ENCODE assay signal across 15 cellular contexts in the genomic region with DNA sequence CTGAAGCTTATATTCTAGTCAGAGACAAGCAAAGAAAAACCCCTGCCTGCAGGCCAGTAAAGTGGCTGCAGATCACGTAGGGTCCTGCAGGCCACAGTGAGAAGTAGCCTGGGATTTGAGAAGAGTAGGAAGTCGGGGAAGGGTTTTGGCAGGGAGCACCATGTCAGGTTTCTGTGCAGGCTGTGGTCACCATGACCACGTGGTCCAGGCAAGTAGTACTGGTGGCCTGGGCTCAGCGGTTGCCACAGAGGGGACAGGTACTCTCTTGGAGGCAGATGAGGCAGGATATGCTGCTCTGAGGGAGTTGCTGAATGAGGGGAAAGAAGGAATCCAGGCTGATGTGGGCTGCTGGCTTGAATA. TPM values are rescaled to one million over a fixed set of nuclear protein-coding genes. Genes with fewer than 3 reads are reported as not detected.
DNase-seq lines count a peak whose midpoint lies in the region; ATAC-seq, FAIRE-seq and TF ChIP-seq lines count a peak whose summit lies in the region.
"Had no signal": no experiment of that assay in that cellular context is flagged by ENCODE, and none has a peak within 500 bp of the region (broad histone marks: within the 10 kb centered on the region; RNA-seq: fewer than 3 reads in every experiment).

No MANE protein-coding gene starts in this region.

- TF ChIP-seq RAD21 in GM12878 (IDR thresholded peaks at IDR 0.05; ENCODE audit: insufficient read depth, low read depth, low read length), result no peak

- CTCF ChIA-PET in GM12878 (lab: Yijun Ruan, JAX), result interaction anchor here (1.4 to 1.5 kb wide), 2 partner anchors 15 to 19 kb away, joined by 5 to 7 read pairs; no protein-coding TSS in a partner anchor

- H3K27me3 ChIP-seq in HL-60 (ENCODE audit: insufficient read depth, poor library complexity, severe bottlenecking), result no peaks in the 10 kb centered on the region
- H3K27me3 ChIP-seq in GM12878 (replicated peaks in 1 of 2; ENCODE audit: control insufficient read depth in 2 of 2, insufficient read depth in 2 of 2, low read length in 1 of 2), result no peaks in the 10 kb centered on the region
- H3K27me3 ChIP-seq: gastroesophageal sphincter, thyroid gland had no signal

- H3K9me3 Mint-ChIP-seq in T-helper 1 cell treated with Interleukin-12 subunit alpha and Interleukin-12 subunit beta and Interleukin-4 antibody, amounts not matched to agents 30 μg/mL and 1 μg/mL, for 36 hours, result no peaks in the 10 kb centered on the region
- no peaks in the 10 kb centered on the region for H3K9me3 Mint-ChIP-seq in nephron

- no peaks in the 10 kb centered on the region for H4K20me1 ChIP-seq in GM12878 (ENCODE audit: control insufficient read depth, insufficient read depth)

- no peak overlapping the region for H3K4me3 Mint-ChIP-seq in T-helper 1 cell treated with Interleukin-12 subunit alpha and Interleukin-12 subunit beta and Interleukin-4 antibody, amounts not matched to agents 30 μg/mL and 1 μg/mL, for 36 hours
- H3K4me3 Mint-ChIP-seq in nephron, result no peak overlapping the region

- H3K36me3 ChIP-seq in GM12878 (ENCODE audit: control insufficient read depth in 2 of 2, insufficient read depth in 2 of 2, low read length in 1 of 2), result peaks cover 25 to 38% of the 10 kb centered on the region in 2 experiments; a peak in 3 of 4 replicates

- peaks cover 16% of the 10 kb centered on the region for H3K4me1 ChIP-seq in GM12878 (ENCODE audit: control insufficient read depth, insufficient read depth, low read length)

- H3K27ac ChIP-seq in HL-60 (replicated peaks) (peak overlapping the region; percentile 0), GM12878 (ENCODE audit: control insufficient read depth, insufficient read depth) (peak overlapping the region; percentile 33; the same call in 1 of the 2 replicates)
- H3K27ac ChIP-seq: gastroesophageal sphincter, GM23248 had no signal

- ATAC-seq in GM12878 (no peak), HG02938 (IDR thresholded peaks at IDR 0.05; ENCODE audit: unreplicated experiment) (no peak), GM19351 (IDR thresholded peaks at IDR 0.05; ENCODE audit: unreplicated experiment) (no peak)

- no peak for TF ChIP-seq CTCF in HL-60 (IDR thresholded peaks at IDR 0.05; ENCODE audit: insufficient read depth, low read length)
- TF ChIP-seq CTCF in GM12878 (IDR thresholded peaks at IDR 0.05 in 2 of 3, conservative IDR thresholded peaks at IDR 0.05 in 1 of 3; ENCODE audit: control insufficient read depth in 2 of 3, extremely low read depth in 1 of 3, insufficient read depth in 1 of 3, low read depth in 3 of 3, low read length in 3 of 3), result no peak
- no peak for TF ChIP-seq CTCF in nephron (IDR thresholded peaks at IDR 0.05; ENCODE audit: unreplicated experiment in 3 of 3)

- peaks cover 32% of the 10 kb centered on the region for H3K36me3 Mint-ChIP-seq in T-helper 1 cell treated with Interleukin-12 subunit alpha and Interleukin-12 subunit beta and Interleukin-4 antibody, amounts not matched to agents 30 μg/mL and 1 μg/mL, for 36 hours (ENCODE audit: low read depth)
- H3K36me3 Mint-ChIP-seq in nephron (ENCODE audit: low read depth), result peaks cover 14% of the 10 kb centered on the region

- H3K4me3 ChIP-seq in HL-60 (replicated peaks; ENCODE audit: insufficient read depth, low read length), result no peak overlapping the region
- H3K4me3 ChIP-seq in GM12878, result no peak overlapping the region
- H3K4me3 ChIP-seq: gastroesophageal sphincter, GM23248, thyroid gland had no signal

- H3K27me3 Mint-ChIP-seq in T-helper 1 cell treated with Interleukin-12 subunit alpha and Interleukin-12 subunit beta and Interleukin-4 antibody, amounts not matched to agents 30 μg/mL and 1 μg/mL, for 36 hours (ENCODE audit: low read depth), result no peaks in the 10 kb centered on the region
- H3K27me3 Mint-ChIP-seq in nephron (ENCODE audit: low read depth), result no peaks in the 10 kb centered on the region

- no peaks in the 10 kb centered on the region for H3K79me2 ChIP-seq in GM12878 (ENCODE audit: control insufficient read depth, insufficient read depth, low read length)

- peak; percentile 43; the same call in 1 of the 2 replicates for TF ChIP-seq POLR2A in GM12878 (IDR thresholded peaks at IDR 0.05; ENCODE audit: low read depth, low read length)

- H3K4me1 Mint-ChIP-seq in T-helper 1 cell treated with Interleukin-12 subunit alpha and Interleukin-12 subunit beta and Interleukin-4 antibody, amounts not matched to agents 30 μg/mL and 1 μg/mL, for 36 hours (ENCODE audit: low read depth), result peaks cover 13% of the 10 kb centered on the region
- peaks cover 24% of the 10 kb centered on the region for H3K4me1 Mint-ChIP-seq in nephron

- no peak overlapping the region for H3K4me2 ChIP-seq in GM12878 (ENCODE audit: control insufficient read depth, insufficient read depth)

- WGBS in GM12878 (ENCODE audit: insufficient coverage, insufficient replicate concordance, low lambda C conversion rate, missing lambda C conversion rate), result 59% methylated on average over 4 of the region's 4 CpGs

- H3K9ac ChIP-seq in GM12878 (ENCODE audit: control insufficient read depth, insufficient read depth, low read length), result no peak overlapping the region
- H3K9ac ChIP-seq: GM23248 had no signal

- SMC1A ChIA-PET in GM12878 (lab: Charles Lee; ENCODE audit: uncharacterized antibody, unreplicated experiment), result interaction anchor here (0.6 kb wide), 1 partner anchor 44 kb away, joined by 3 read pairs; no protein-coding TSS in a partner anchor

- no peak for FAIRE-seq in GM12878 (lab: Jason Lieb, UNC)
- FAIRE-seq: HTR-8/SVneo had no signal

- intact Hi-C loops in GM12878 (cut with micrococcal nuclease; ENCODE audit: unreplicated experiment), result no loop called here

- BruUV-seq in GM12878 (replicated peaks; lab: Mats Ljungman, UMichigan), result no TSS peak

- in situ Hi-C loops in GM12878 (cut with MboI), result no loop called here

- DNase-seq in T-helper 1 cell (no peak), HL-60 (ENCODE audit: low read depth in 1 of 2, low spot score in 1 of 2) (peak in 1 of 2 experiments; percentile 35), GM12878 (ENCODE audit: low read depth, low spot score) (no peak), UCSD-AML1 (lab: John Stamatoyannopoulos, UW; ENCODE audit: unreplicated experiment) (no peak)
- DNase-seq: DMS153, GM23248, kidney glomerular epithelial cell, NCI-H446 treated with DMSO at 0.1 percent for 48 hours, thyroid gland had no signal

- POLR2A ChIA-PET in GM12878 (lab: Charles Lee), result no interaction called here

- no peaks in the 10 kb centered on the region for H3K9me3 ChIP-seq in GM12878 (replicated peaks; ENCODE audit: control insufficient read depth, insufficient read depth, low read length)
- H3K9me3 ChIP-seq: gastroesophageal sphincter, thyroid gland had no signal

- RAD21 ChIA-PET in GM12878 (lab: Charles Lee; ENCODE audit: unreplicated experiment), result interaction anchor here (1.4 kb wide), 1 partner anchor 15 kb away, joined by 8 read pairs; no protein-coding TSS in a partner anchor

- H3K27ac Mint-ChIP-seq in T-helper 1 cell treated with Interleukin-12 subunit alpha and Interleukin-12 subunit beta and Interleukin-4 antibody, amounts not matched to agents 30 μg/mL and 1 μg/mL, for 36 hours, result peak overlapping the region; percentile 80
- H3K27ac Mint-ChIP-seq in nephron, result peak overlapping the region in 2 of 3 experiments; percentile 65 to 73

- no peak overlapping the region for H2AFZ ChIP-seq in GM12878 (ENCODE audit: control insufficient read depth, low read depth, low read length)
- H2AFZ ChIP-seq: GM23248 had no signal

- TF ChIP-seq EP300 in GM12878 (IDR thresholded peaks at IDR 0.05; ENCODE audit: borderline replicate concordance in 1 of 2, control insufficient read depth in 1 of 2, low read depth in 2 of 2, low read length in 2 of 2), result no peak

TF ChIP-seq in GM12878, 131 proteins besides CTCF, POLR2A, EP300 and RAD21:
- TF ChIP-seq, protein P1, sequence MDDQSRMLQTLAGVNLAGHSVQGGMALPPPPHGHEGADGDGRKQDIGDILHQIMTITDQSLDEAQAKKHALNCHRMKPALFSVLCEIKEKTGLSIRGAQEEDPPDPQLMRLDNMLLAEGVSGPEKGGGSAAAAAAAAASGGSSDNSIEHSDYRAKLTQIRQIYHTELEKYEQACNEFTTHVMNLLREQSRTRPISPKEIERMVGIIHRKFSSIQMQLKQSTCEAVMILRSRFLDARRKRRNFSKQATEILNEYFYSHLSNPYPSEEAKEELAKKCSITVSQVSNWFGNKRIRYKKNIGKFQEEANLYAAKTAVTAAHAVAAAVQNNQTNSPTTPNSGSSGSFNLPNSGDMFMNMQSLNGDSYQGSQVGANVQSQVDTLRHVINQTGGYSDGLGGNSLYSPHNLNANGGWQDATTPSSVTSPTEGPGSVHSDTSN (IDR thresholded peaks at IDR 0.05; ENCODE audit: insufficient replicate concordance, low read depth, low read length), result no peak
- TF ChIP-seq CHD2 (IDR thresholded peaks at IDR 0.05; ENCODE audit: borderline replicate concordance, low read depth, low read length) (no peak), MTA3 (IDR thresholded peaks at IDR 0.05; ENCODE audit: borderline replicate concordance, low read length) (0 out of 2 replicates have a peak, but pooled peaks have one; percentile 1), POLR2AphosphoS5 (IDR thresholded peaks at IDR 0.05; ENCODE audit: low read length) (0 out of 2 replicates have a peak, but pooled peaks have one; percentile 1)

RNA-seq across cellular contexts. Expression of gene PISD, which starts 46.6 kb away (rescaled TPM):
- total RNA-seq in GM12878 (2013; cell fraction: nucleolus; rRNA removed), result 75.1 and 77.2 TPM in 2 replicates
- total RNA-seq in GM12878 (2014; rRNA removed) (41.3 and 44.7 TPM in 2 replicates), GM12878 (2014; rRNA removed; fragmentation: Illumina TruSeq; extraction: Trizol) (24.2 and 25.8 TPM in 2 replicates), GM12878 (2021) (62.7 and 63.4 TPM in 2 replicates)
- 18.1 TPM for polyA plus RNA-seq in GM12878 (2011; ENCODE audit: low read depth)
- polyA plus RNA-seq in GM12878 (2011; rRNA removed) (22.5 and 46.8 TPM in 2 replicates), GM12878 (2014; fragmentation: Illumina TruSeq; extraction: Trizol) (24.5 and 36.9 TPM in 2 replicates), GM12878 (2014; fragmentation: Nextera tagmentation; extraction: Ambion mirVana) (10 to 100 TPM; 31.1 to 44.9 TPM), GM12878 (2014; rRNA removed) (49.1 and 51.4 TPM in 2 replicates), GM12878 (2016; fragmentation: Nextera tagmentation; extraction: Ambion mirVana) (10 to 100 TPM; 48.3 to 54.9 TPM)
- 66.2 and 74.7 TPM in 2 replicates for polyA plus RNA-seq in GM12878 (2011; cell fraction: cytosol; rRNA removed)
- 157 and 166 TPM in 2 replicates for polyA plus RNA-seq in GM12878 (2011; cell fraction: nucleus; rRNA removed)
- polyA plus RNA-seq in GM12878 (2012), result 34.4 and 39.1 TPM in 2 replicates
- polyA minus RNA-seq in GM12878 (2011; rRNA and poly(A)+ RNA removed), result 28.3 and 51.8 TPM in 2 replicates
- 19.8 and 21.5 TPM in 2 replicates for polyA minus RNA-seq in GM12878 (2011; cell fraction: cytosol; rRNA and poly(A)+ RNA removed)
- 24.8 and 28.7 TPM in 2 replicates for polyA minus RNA-seq in GM12878 (2011; cell fraction: nucleus; rRNA and poly(A)+ RNA removed)
